11 cellular contexts compared by ENCODE assay signal in the genomic region with DNA sequence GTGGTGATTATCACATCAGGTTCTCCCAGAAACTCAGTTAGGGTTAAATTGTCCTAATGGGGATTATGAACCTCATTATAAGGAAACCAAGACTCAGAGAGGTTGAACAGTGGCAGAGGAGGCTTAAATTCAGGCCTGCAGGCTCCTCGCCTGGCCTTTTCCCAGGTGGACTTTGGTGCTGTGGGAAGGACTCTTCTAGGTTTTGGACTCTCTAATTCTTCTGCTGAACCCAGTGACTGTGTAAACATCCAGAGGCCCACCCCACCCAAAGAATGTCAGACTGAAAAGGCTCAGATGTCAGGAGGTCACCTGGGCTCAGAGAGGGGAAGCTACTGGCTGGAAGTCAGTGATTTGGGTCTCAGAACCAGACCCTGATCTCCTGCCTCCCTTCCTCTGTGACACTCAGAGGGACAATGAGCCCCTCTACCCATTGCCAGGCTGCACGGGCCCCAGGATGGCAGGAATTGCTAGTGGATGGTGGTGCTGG. TPM values are rescaled to one million over a fixed set of nuclear protein-coding genes. Genes with fewer than 3 reads are reported as not detected.
DNase-seq lines count a peak whose midpoint lies in the region; ATAC-seq and TF ChIP-seq lines count a peak whose summit lies in the region.
"Had no signal": no experiment of that assay in that cellular context is flagged by ENCODE, and none has a peak within 500 bp of the region (broad histone marks: within the 10 kb centered on the region; RNA-seq: fewer than 3 reads in every experiment).

No MANE protein-coding gene starts in this region.

- no peaks in the 10 kb centered on the region for H3K9me3 ChIP-seq in thoracic aorta

- no peak overlapping the region for H3K4me2 ChIP-seq in mesendoderm (ENCODE audit: low read length)

- no peak overlapping the region for H3K18ac ChIP-seq in mesendoderm (ENCODE audit: low read length)

- peaks cover 34% of the 10 kb centered on the region for H3K79me2 ChIP-seq in mesendoderm (ENCODE audit: control insufficient read depth, insufficient read depth, low read length)

- H3K79me1 ChIP-seq in mesendoderm (ENCODE audit: low read length), result peaks cover 35% of the 10 kb centered on the region

- H3K27ac ChIP-seq in mesendoderm (ENCODE audit: low read depth, low read length) (no peak overlapping the region), thoracic aorta (peak overlapping the region; percentile 92 to 99)

- ATAC-seq in activated naive CD4-positive, alpha-beta T cell treated with anti-CD3 and anti-CD28 coated beads, Interleukin-2, amount 50 U/mL, for 72 hours, result no peak
- ATAC-seq in activated T-helper 17 cell treated with anti-CD3 and anti-CD28 coated beads, Interleukin-2, amount 50 U/mL, for 72 hours (replicated peaks), result no peak
- ATAC-seq in thoracic aorta (ENCODE audit: insufficient number of reproducible peaks, low FRiP score, low read depth) (no peak), GM21360 (IDR thresholded peaks at IDR 0.05; ENCODE audit: unreplicated experiment) (no peak)
- ATAC-seq: K562 had no signal

- WGBS in mesendoderm (ENCODE audit: extremely low coverage, insufficient coverage, low lambda C conversion rate), result no CpG with 5 or more reads among the region's 2 CpGs

- H2BK120ac ChIP-seq in mesendoderm (ENCODE audit: low read depth, low read length), result no peak overlapping the region

- no peak overlapping the region for H3K9ac ChIP-seq in mesendoderm (ENCODE audit: low read length)

- TF ChIP-seq CTCF in thoracic aorta (IDR thresholded peaks at IDR 0.05), result no peak

- peaks cover 1% of the 10 kb centered on the region for H3K36me3 ChIP-seq in mesendoderm (ENCODE audit: control insufficient read depth, insufficient read depth, low read length)
- H3K36me3 ChIP-seq in thoracic aorta, result no peaks in the 10 kb centered on the region

- H3K23ac ChIP-seq in mesendoderm (ENCODE audit: low read length), result no peak overlapping the region

- H3K4me1 ChIP-seq in mesendoderm (ENCODE audit: control insufficient read depth, low read depth, low read length) (peaks cover 20% of the 10 kb centered on the region), thoracic aorta (ENCODE audit: control insufficient read depth in 1 of 2, low read depth in 2 of 2) (peaks cover 40 to 68% of the 10 kb centered on the region in 2 donors)

- no peak overlapping the region for H2BK5ac ChIP-seq in mesendoderm (ENCODE audit: low read length)

- CTCF ChIA-PET in activated naive CD4-positive, alpha-beta T cell treated with anti-CD3 and anti-CD28 coated beads, Interleukin-2, amount 10 ng/mL, durations not matched to agents 7 days and 5 days (lab: Charles Lee), result no interaction called here

- peak overlapping the region; percentile 45 for H3K56ac ChIP-seq in mesendoderm (ENCODE audit: low read length)

- peaks cover 6% of the 10 kb centered on the region for H3K36me3 Mint-ChIP-seq in activated naive CD4-positive, alpha-beta T cell treated with anti-CD3 and anti-CD28 coated beads, Interleukin-2, amount 10 ng/mL, durations not matched to agents 7 days and 5 days
- peaks cover 5 to 6% of the 10 kb centered on the region in 2 donors for H3K36me3 Mint-ChIP-seq in activated naive CD4-positive, alpha-beta T cell treated with anti-CD3 and anti-CD28 coated beads, Interleukin-2, amount 50 U/mL, for 72 hours
- H3K36me3 Mint-ChIP-seq in activated T-helper 17 cell treated with anti-CD3 and anti-CD28 coated beads, Interleukin-2, amount 50 U/mL, for 72 hours (ENCODE audit: low read depth), result no peaks in the 10 kb centered on the region

- peaks cover 13% of the 10 kb centered on the region for H3K27me3 Mint-ChIP-seq in activated naive CD4-positive, alpha-beta T cell treated with anti-CD3 and anti-CD28 coated beads, Interleukin-2, amount 10 ng/mL, durations not matched to agents 7 days and 5 days
- no peaks in the 10 kb centered on the region for H3K27me3 Mint-ChIP-seq in activated T-helper 17 cell treated with anti-CD3 and anti-CD28 coated beads, Interleukin-2, amount 50 U/mL, for 72 hours

- no peak overlapping the region for H2BK15ac ChIP-seq in mesendoderm (replicated peaks; ENCODE audit: low read depth)

- H3K4me3 Mint-ChIP-seq in activated naive CD4-positive, alpha-beta T cell treated with anti-CD3 and anti-CD28 coated beads, Interleukin-2, amount 10 ng/mL, durations not matched to agents 7 days and 5 days, result peak overlapping the region; percentile 97
- no peak overlapping the region for H3K4me3 Mint-ChIP-seq in activated T-helper 17 cell treated with anti-CD3 and anti-CD28 coated beads, Interleukin-2, amount 50 U/mL, for 72 hours

- H3K9me3 Mint-ChIP-seq in activated naive CD4-positive, alpha-beta T cell treated with anti-CD3 and anti-CD28 coated beads, Interleukin-2, amount 10 ng/mL, durations not matched to agents 7 days and 5 days, result no peaks in the 10 kb centered on the region
- H3K9me3 Mint-ChIP-seq in activated naive CD4-positive, alpha-beta T cell treated with anti-CD3 and anti-CD28 coated beads, Interleukin-2, amount 50 U/mL, for 72 hours, result no peaks in the 10 kb centered on the region
- H3K9me3 Mint-ChIP-seq in activated T-helper 17 cell treated with anti-CD3 and anti-CD28 coated beads, Interleukin-2, amount 50 U/mL, for 72 hours, result no peaks in the 10 kb centered on the region

- H3K4me3 ChIP-seq in mesendoderm (ENCODE audit: low read length) (no peak overlapping the region), thoracic aorta (peak overlapping the region; percentile 79)
- H3K4me3 ChIP-seq: K562 had no signal

- no peak overlapping the region for H4K5ac ChIP-seq in mesendoderm (ENCODE audit: low read length)

- no peak for DNase-seq in activated naive CD4-positive, alpha-beta T cell treated with anti-CD3 and anti-CD28 coated beads, Interleukin-2, amount 10 ng/mL, durations not matched to agents 7 days and 5 days
- no peak for DNase-seq in activated naive CD4-positive, alpha-beta T cell treated with anti-CD3 and anti-CD28 coated beads, Interleukin-2, amount 50 U/mL, for 72 hours (ENCODE audit: low spot score in 2 of 2)
- no peak for DNase-seq in mesendoderm
- DNase-seq in thoracic aorta (ENCODE audit: low spot score), result no peak
- DNase-seq in activated CD4-positive, CD25-positive, alpha-beta regulatory T cell treated with anti-CD3 and anti-CD28 coated beads, Interleukin-2, amount 50 U/mL, for 72 hours, result no peak
- no peak for DNase-seq in T-helper 9 cell
- DNase-seq: hypothalamus, NCI-H187 treated with DMSO at 0.1 percent for 48 hours had no signal

- H3K4me1 Mint-ChIP-seq in activated naive CD4-positive, alpha-beta T cell treated with anti-CD3 and anti-CD28 coated beads, Interleukin-2, amount 10 ng/mL, durations not matched to agents 7 days and 5 days, result peaks cover 30% of the 10 kb centered on the region
- peaks cover 22% of the 10 kb centered on the region for H3K4me1 Mint-ChIP-seq in activated T-helper 17 cell treated with anti-CD3 and anti-CD28 coated beads, Interleukin-2, amount 50 U/mL, for 72 hours

- no peaks in the 10 kb centered on the region for H3K27me3 ChIP-seq in mesendoderm (ENCODE audit: insufficient read depth, low read length, poor library complexity)
- H3K27me3 ChIP-seq in thoracic aorta (replicated peaks; ENCODE audit: insufficient read depth), result no peaks in the 10 kb centered on the region

- no peak overlapping the region for H3K27ac Mint-ChIP-seq in activated naive CD4-positive, alpha-beta T cell treated with anti-CD3 and anti-CD28 coated beads, Interleukin-2, amount 10 ng/mL, durations not matched to agents 7 days and 5 days
- H3K27ac Mint-ChIP-seq in activated naive CD4-positive, alpha-beta T cell treated with anti-CD3 and anti-CD28 coated beads, Interleukin-2, amount 50 U/mL, for 72 hours, result peak overlapping the region in 1 of 2 donors; percentile 42
- peak overlapping the region; percentile 47 for H3K27ac Mint-ChIP-seq in activated T-helper 17 cell treated with anti-CD3 and anti-CD28 coated beads, Interleukin-2, amount 50 U/mL, for 72 hours

- no peak overlapping the region for H2AK5ac ChIP-seq in mesendoderm (ENCODE audit: low read length)

- H3K4ac ChIP-seq in mesendoderm (ENCODE audit: low read depth, low read length), result no peak overlapping the region

- H4K8ac ChIP-seq in mesendoderm (ENCODE audit: low read depth, low read length), result no peak overlapping the region

RNA-seq across cellular contexts. Expression of gene ZNF362, which starts 2.5 kb away (rescaled TPM):
- total RNA-seq in activated naive CD4-positive, alpha-beta T cell treated with anti-CD3 and anti-CD28 coated beads, Interleukin-2, amount 50 U/mL, for 72 hours, result 10 to 100 TPM in 1 of 2 donors, 1 to 10 TPM in 1; 3.0 to 14.1 TPM
- total RNA-seq in activated T-helper 17 cell treated with anti-CD3 and anti-CD28 coated beads, Interleukin-2, amount 50 U/mL, for 72 hours, result 1 to 10 TPM; 3.6 to 4.3 TPM
- polyA plus RNA-seq in mesendoderm (2013, experiment 1 of 2), result 25.3 TPM
- polyA plus RNA-seq in mesendoderm (2013, experiment 2 of 2), result 25.7 TPM
- 10 to 100 TPM; 25.3 to 55.4 TPM for total RNA-seq in thoracic aorta
